ENCODE assay signal across 11 cellular contexts in the genomic region with DNA sequence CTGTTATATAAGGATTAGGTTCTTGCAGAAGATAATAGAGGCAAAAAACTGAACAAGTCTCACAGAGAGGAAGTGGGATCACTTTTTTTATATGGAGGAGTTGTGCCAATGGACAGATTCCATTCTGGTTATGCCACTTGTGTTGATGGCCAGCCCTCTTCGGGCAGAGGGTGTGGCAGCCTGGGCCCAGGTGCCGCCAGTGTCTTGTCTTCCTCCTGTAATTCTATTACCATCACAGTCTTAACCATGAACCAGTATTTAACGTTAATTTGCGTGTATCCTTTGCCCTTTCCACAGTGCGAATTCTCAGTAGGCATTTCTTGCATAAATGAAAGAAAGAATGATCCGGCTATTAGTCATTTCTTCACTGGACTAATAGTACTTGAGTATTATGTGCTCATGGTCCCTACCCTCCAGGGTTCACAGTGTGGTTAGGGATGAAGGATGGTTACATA. TPM values are rescaled to one million over a fixed set of nuclear protein-coding genes. Genes with fewer than 3 reads are reported as not detected.
A peak's percentile ranks its signal among the peaks of the same experiment; 100 is the strongest.
DNase-seq lines count a peak whose midpoint lies in the region; ATAC-seq, FAIRE-seq and TF ChIP-seq lines count a peak whose summit lies in the region.
"Had no signal": no experiment of that assay in that cellular context is flagged by ENCODE, and none has a peak within 500 bp of the region (broad histone marks: within the 10 kb centered on the region; RNA-seq: fewer than 3 reads in every experiment).

No MANE protein-coding gene starts in this region.

- 88 to 92% methylated on average over 6 of the region's 6 CpGs for WGBS in heart right ventricle, 2 donors
- 61% methylated on average over 6 of the region's 6 CpGs for WGBS in HepG2 (ENCODE audit: low lambda C conversion rate)

- TF ChIP-seq CTCF in heart right ventricle (IDR thresholded peaks at IDR 0.05) (no peak), ascending aorta (IDR thresholded peaks at IDR 0.05) (no peak), HepG2 (CRISPR knock-in tag; IDR thresholded peaks at IDR 0.05) (no peak), upper lobe of right lung (IDR thresholded peaks at IDR 0.05) (no peak)

- DNase-seq in heart right ventricle = no peak
- no peak for DNase-seq in Right ventricle myocardium inferior (ENCODE audit: missing footprints)
- DNase-seq in ascending aorta (ENCODE audit: low spot score in 2 of 2) = no peak
- no peak for DNase-seq in HepG2 (ENCODE audit: low spot score)
- no peak for DNase-seq in upper lobe of right lung
- DNase-seq in hypothalamus (lab: John Stamatoyannopoulos, UW) = no peak
- DNase-seq in activated T-helper 2 cell treated with anti-CD3 and anti-CD28 coated beads, Interferon-gamma antibody, Interleukin-2, Interleukin-4, amounts not matched to agents 10 μg/mL and 5 μg/mL and 100 μg/mL, durations not matched to agents 14 hours and 24 hours and 36 hours (ENCODE audit: low spot score) = no peak
- no peak for DNase-seq in activated T-cell treated with anti-CD3 and anti-CD28 coated beads, Interleukin-2, amount 50 U/mL, for 72 hours
- DNase-seq: cortex of kidney, kidney, T-helper 1 cell had no signal

- no peak for TF ChIP-seq RAD21 in HepG2 (CRISPR knock-in tag; IDR thresholded peaks at IDR 0.05)

- POLR2A ChIA-PET in HepG2 (lab: Yijun Ruan, JAX) = interaction anchor here (1.4 to 1.7 kb wide), 2 partner anchors 11 to 65 kb away, joined by 5 to 19 read pairs; a partner anchor contains a TSS

- in situ Hi-C loops in HepG2 (cut with HindIII; ENCODE audit: extremely low pct_ligation_motif_present, low pct_unique_long_range_greater_than_20kb) = loop anchor here (25.0 kb wide), 1 partner anchor 90 kb away; a partner anchor contains a TSS

- ATAC-seq in heart right ventricle (no peak), Right ventricle myocardium inferior (no peak), HepG2 (no peak), upper lobe of right lung (no peak)
- no peak for ATAC-seq in activated T-cell treated with anti-CD3 and anti-CD28 coated beads, Interleukin-2, amount 50 U/mL, for 72 hours (replicated peaks in 1 of 2)

- H3K4me3 ChIP-seq in heart right ventricle = no peak overlapping the region
- no peak overlapping the region for H3K4me3 ChIP-seq in ascending aorta
- H3K4me3 ChIP-seq in HepG2 (replicated peaks in 1 of 3; ENCODE audit: insufficient read depth in 1 of 3, low read depth in 2 of 3, low read length in 3 of 3) = no peak overlapping the region
- no peak overlapping the region for H3K4me3 ChIP-seq in upper lobe of right lung

- H3K27me3 ChIP-seq in heart right ventricle = no peaks in the 10 kb centered on the region
- no peaks in the 10 kb centered on the region for H3K27me3 ChIP-seq in ascending aorta
- H3K27me3 ChIP-seq in HepG2 (ENCODE audit: control insufficient read depth in 1 of 2, insufficient read depth in 2 of 2, low read length in 2 of 2) = no peaks in the 10 kb centered on the region
- no peaks in the 10 kb centered on the region for H3K27me3 ChIP-seq in upper lobe of right lung

- peak overlapping the region; percentile 35; the same call in 1 of the 2 replicates for H3K4me2 ChIP-seq in HepG2 (ENCODE audit: low read depth, low read length)

- TF ChIP-seq POLR2A in HepG2 (IDR thresholded peaks at IDR 0.05; ENCODE audit: insufficient read depth in 1 of 2, low read depth in 2 of 2, low read length in 2 of 2) = no peak

- intact Hi-C loops in heart right ventricle (cut with DNase I) (loop anchor here in 1 of 10 donors (10.0 kb wide), 1 partner anchor 98 kb away; no protein-coding TSS in a partner anchor), Right ventricle myocardium inferior (cut with DNase I) (no loop called here), ascending aorta (cut with DNase I) (no loop called here), HepG2 (cut with micrococcal nuclease; ENCODE audit: unreplicated experiment) (no loop called here), upper lobe of right lung (cut with DNase I) (no loop called here)
- intact Hi-C loops in activated T-helper 2 cell treated with anti-CD3 and anti-CD28 coated beads, Interferon-gamma antibody, Interleukin-2, Interleukin-4, amounts not matched to agents 10 μg/mL and 5 μg/mL and 100 μg/mL, durations not matched to agents 14 hours and 24 hours and 36 hours (cut with micrococcal nuclease) = no loop called here

- H4K20me1 ChIP-seq in HepG2 (ENCODE audit: insufficient read depth, low read length) = no peaks in the 10 kb centered on the region

- no peak overlapping the region for H3K9ac ChIP-seq in HepG2 (ENCODE audit: insufficient read depth, low read depth, low read length)

- no peak overlapping the region for H3K27ac Mint-ChIP-seq in activated T-helper 2 cell treated with anti-CD3 and anti-CD28 coated beads, Interferon-gamma antibody, Interleukin-2, Interleukin-4, amounts not matched to agents 10 μg/mL and 5 μg/mL and 100 μg/mL, durations not matched to agents 14 hours and 24 hours and 36 hours
- no peak overlapping the region for H3K27ac Mint-ChIP-seq in activated T-cell treated with anti-CD3 and anti-CD28 coated beads, Interleukin-2, amount 50 U/mL, for 72 hours

- H3K27ac ChIP-seq in heart right ventricle = peak overlapping the region in 7 of 10 donors; percentile 70 to 97 (median 83)
- H3K27ac ChIP-seq in ascending aorta = peak overlapping the region; percentile 73 to 77
- peak overlapping the region; percentile 43 for H3K27ac ChIP-seq in HepG2 (ENCODE audit: extremely low read length, insufficient read depth, low read length)
- peak overlapping the region; percentile 84 for H3K27ac ChIP-seq in upper lobe of right lung

- H3K4me3 Mint-ChIP-seq in activated T-helper 2 cell treated with anti-CD3 and anti-CD28 coated beads, Interferon-gamma antibody, Interleukin-2, Interleukin-4, amounts not matched to agents 10 μg/mL and 5 μg/mL and 100 μg/mL, durations not matched to agents 14 hours and 24 hours and 36 hours (ENCODE audit: low read depth) = no peak overlapping the region
- no peak overlapping the region for H3K4me3 Mint-ChIP-seq in activated T-cell treated with anti-CD3 and anti-CD28 coated beads, Interleukin-2, amount 50 U/mL, for 72 hours

- H3K4me1 Mint-ChIP-seq in activated T-helper 2 cell treated with anti-CD3 and anti-CD28 coated beads, Interferon-gamma antibody, Interleukin-2, Interleukin-4, amounts not matched to agents 10 μg/mL and 5 μg/mL and 100 μg/mL, durations not matched to agents 14 hours and 24 hours and 36 hours (ENCODE audit: low read depth) = peaks cover 16% of the 10 kb centered on the region
- H3K4me1 Mint-ChIP-seq in activated T-cell treated with anti-CD3 and anti-CD28 coated beads, Interleukin-2, amount 50 U/mL, for 72 hours (ENCODE audit: low read depth) = peaks cover 22% of the 10 kb centered on the region

- H2AFZ ChIP-seq in HepG2 (ENCODE audit: low read length) = no peak overlapping the region

- H3K9me3 ChIP-seq in heart right ventricle (no peaks in the 10 kb centered on the region), ascending aorta (no peaks in the 10 kb centered on the region), HepG2 (ENCODE audit: low read length) (no peaks in the 10 kb centered on the region), upper lobe of right lung (no peaks in the 10 kb centered on the region)

- H3K79me2 ChIP-seq in HepG2 (ENCODE audit: insufficient read depth, low read length) = no peaks in the 10 kb centered on the region

- H3K36me3 ChIP-seq in heart right ventricle = no peaks in the 10 kb centered on the region
- H3K36me3 ChIP-seq in ascending aorta = no peaks in the 10 kb centered on the region
- no peaks in the 10 kb centered on the region for H3K36me3 ChIP-seq in HepG2 (replicated peaks in 1 of 2; ENCODE audit: control insufficient read depth in 1 of 2, insufficient read depth in 2 of 2, low read length in 2 of 2)
- H3K36me3 ChIP-seq in upper lobe of right lung = no peaks in the 10 kb centered on the region

- BruUV-seq in HepG2 (replicated peaks; lab: Mats Ljungman, UMichigan) = no TSS peak

- no peaks in the 10 kb centered on the region for H3K36me3 Mint-ChIP-seq in activated T-helper 2 cell treated with anti-CD3 and anti-CD28 coated beads, Interferon-gamma antibody, Interleukin-2, Interleukin-4, amounts not matched to agents 10 μg/mL and 5 μg/mL and 100 μg/mL, durations not matched to agents 14 hours and 24 hours and 36 hours (ENCODE audit: low read depth)
- no peaks in the 10 kb centered on the region for H3K36me3 Mint-ChIP-seq in activated T-cell treated with anti-CD3 and anti-CD28 coated beads, Interleukin-2, amount 50 U/mL, for 72 hours (ENCODE audit: insufficient read depth in 2 of 2)

- CTCF ChIA-PET in HepG2 (lab: Yijun Ruan, JAX; ENCODE audit: low intra/inter-chr PET ratio, low total read pairs) = no interaction called here

- H3K4me1 ChIP-seq in heart right ventricle (peaks cover 0 to 91% (median 16%) of the 10 kb centered on the region in 9 donors), ascending aorta (peaks cover 0 to 14% of the 10 kb centered on the region in 2 donors), HepG2 (ENCODE audit: insufficient read depth, low read length) (peaks cover 83% of the 10 kb centered on the region), upper lobe of right lung (peaks cover 47% of the 10 kb centered on the region)

- no peak for TF ChIP-seq EP300 in HepG2 (IDR thresholded peaks at IDR 0.05; ENCODE audit: low read depth in 2 of 2, low read length in 2 of 2)
- TF ChIP-seq EP300 in HepG2 (CRISPR knock-in tag; IDR thresholded peaks at IDR 0.05; ENCODE audit: borderline replicate concordance) = no peak

- no peak for FAIRE-seq in HepG2 (lab: Jason Lieb, UNC)
- FAIRE-seq: kidney had no signal

- no peaks in the 10 kb centered on the region for H3K9me3 Mint-ChIP-seq in activated T-helper 2 cell treated with anti-CD3 and anti-CD28 coated beads, Interferon-gamma antibody, Interleukin-2, Interleukin-4, amounts not matched to agents 10 μg/mL and 5 μg/mL and 100 μg/mL, durations not matched to agents 14 hours and 24 hours and 36 hours
- no peaks in the 10 kb centered on the region for H3K9me3 Mint-ChIP-seq in activated T-cell treated with anti-CD3 and anti-CD28 coated beads, Interleukin-2, amount 50 U/mL, for 72 hours

- H3K27me3 Mint-ChIP-seq in activated T-helper 2 cell treated with anti-CD3 and anti-CD28 coated beads, Interferon-gamma antibody, Interleukin-2, Interleukin-4, amounts not matched to agents 10 μg/mL and 5 μg/mL and 100 μg/mL, durations not matched to agents 14 hours and 24 hours and 36 hours (ENCODE audit: low read depth) = no peaks in the 10 kb centered on the region
- H3K27me3 Mint-ChIP-seq in activated T-cell treated with anti-CD3 and anti-CD28 coated beads, Interleukin-2, amount 50 U/mL, for 72 hours (ENCODE audit: low read depth) = no peaks in the 10 kb centered on the region

RNA-seq across cellular contexts. Expression of a gene that starts 7.0 kb away (rescaled TPM):
- 10 to 100 TPM; 35.4 to 48.3 (median 43.5) TPM for total RNA-seq in heart right ventricle
- polyA plus RNA-seq in heart right ventricle = 10 to 100 TPM; 19.9 to 52.4 TPM
- total RNA-seq in Right ventricle myocardium inferior = 39.4 TPM
- 94.7 TPM for total RNA-seq in ascending aorta
- 9.2 and 12.1 TPM in 2 replicates for total RNA-seq in HepG2 (2016; rRNA removed; fragmentation: Illumina TruSeq; extraction: Trizol)
- 3.9 and 5.6 TPM in 2 replicates for total RNA-seq in HepG2 (2016; cell fraction: cytosol; rRNA removed; fragmentation: Illumina TruSeq; extraction: Trizol; ENCODE audit: low read depth)
- total RNA-seq in HepG2 (2016; cell fraction: insoluble cytoplasmic fraction; rRNA removed; fragmentation: Illumina TruSeq; extraction: Trizol) = 9.5 and 12.5 TPM in 2 replicates
- total RNA-seq in HepG2 (2016; cell fraction: membrane; rRNA removed; fragmentation: Illumina TruSeq; extraction: Trizol) = 6.2 and 7.0 TPM in 2 replicates
- total RNA-seq in HepG2 (2016; cell fraction: nucleus; rRNA removed; fragmentation: Illumina TruSeq; extraction: Trizol) = 14.7 and 15.5 TPM in 2 replicates
- 18.7 and 20.8 TPM in 2 replicates for polyA plus RNA-seq in HepG2 (2011; rRNA removed)
- 10.8 and 12.7 TPM in 2 replicates for polyA plus RNA-seq in HepG2 (2011; cell fraction: cytosol; rRNA removed)
- polyA plus RNA-seq in HepG2 (2011; cell fraction: nucleus; rRNA removed) = 22.0 and 28.3 TPM in 2 replicates
- 11.8 and 12.6 TPM in 2 replicates for polyA plus RNA-seq in HepG2 (2012)
- 2.2 and 2.4 TPM in 2 replicates for polyA plus RNA-seq in HepG2 (2016; cell fraction: cytosol; fragmentation: Illumina TruSeq; extraction: Trizol; ENCODE audit: low read depth)
- 23.2 and 24.3 TPM in 2 replicates for polyA plus RNA-seq in HepG2 (2016; cell fraction: insoluble cytoplasmic fraction; fragmentation: Illumina TruSeq; extraction: Trizol; ENCODE audit: low read depth)
- polyA plus RNA-seq in HepG2 (2016; cell fraction: membrane; fragmentation: Illumina TruSeq; extraction: Trizol; ENCODE audit: low read depth) = 5.3 and 5.8 TPM in 2 replicates
- polyA plus RNA-seq in HepG2 (2016; cell fraction: nucleus; fragmentation: Illumina TruSeq; extraction: Trizol; ENCODE audit: insufficient read depth, low read depth) = 37.3 and 42.6 TPM in 2 replicates
- polyA minus RNA-seq in HepG2 (2011; rRNA and poly(A)+ RNA removed; ENCODE audit: low replicate concordance) = 31.1 and 48.0 TPM in 2 replicates
- 10.6 TPM in 2 replicates for polyA minus RNA-seq in HepG2 (2011; cell fraction: cytosol; rRNA and poly(A)+ RNA removed)
- 36.3 and 41.9 TPM in 2 replicates for polyA minus RNA-seq in HepG2 (2011; cell fraction: nucleus; rRNA and poly(A)+ RNA removed)
- 69.6 TPM for total RNA-seq in upper lobe of right lung
- total RNA-seq in activated T-helper 2 cell treated with anti-CD3 and anti-CD28 coated beads, Interferon-gamma antibody, Interleukin-2, Interleukin-4, amounts not matched to agents 10 μg/mL and 5 μg/mL and 100 μg/mL, durations not matched to agents 14 hours and 24 hours and 36 hours = 78.6 and 82.7 TPM in 2 replicates
- total RNA-seq in activated T-cell treated with anti-CD3 and anti-CD28 coated beads, Interleukin-2, amount 50 U/mL, for 72 hours = 10 to 100 TPM; 70.2 to 76.5 TPM

RNA-seq across cellular contexts. Expression of a gene that starts 11.3 kb away (rescaled TPM):
- 100 to 1,000 TPM in 5 of 10 donors, 10 to 100 TPM in 5; 85.2 to 223 (median 102) TPM for total RNA-seq in heart right ventricle
- 100 to 1,000 TPM; 203 to 267 TPM for polyA plus RNA-seq in heart right ventricle
- 136 TPM for total RNA-seq in Right ventricle myocardium inferior
- 422 TPM for total RNA-seq in ascending aorta
- 149 and 169 TPM in 2 replicates for total RNA-seq in HepG2 (2016; rRNA removed; fragmentation: Illumina TruSeq; extraction: Trizol)
- total RNA-seq in HepG2 (2016; cell fraction: cytosol; rRNA removed; fragmentation: Illumina TruSeq; extraction: Trizol; ENCODE audit: low read depth) = 205 and 280 TPM in 2 replicates
- 148 and 173 TPM in 2 replicates for total RNA-seq in HepG2 (2016; cell fraction: insoluble cytoplasmic fraction; rRNA removed; fragmentation: Illumina TruSeq; extraction: Trizol)
- total RNA-seq in HepG2 (2016; cell fraction: membrane; rRNA removed; fragmentation: Illumina TruSeq; extraction: Trizol) = 276 and 347 TPM in 2 replicates
- 56.7 and 58.1 TPM in 2 replicates for total RNA-seq in HepG2 (2016; cell fraction: nucleus; rRNA removed; fragmentation: Illumina TruSeq; extraction: Trizol)
- polyA plus RNA-seq in HepG2 (2011; rRNA removed) = 167 and 168 TPM in 2 replicates
- 122 and 246 TPM in 2 replicates for polyA plus RNA-seq in HepG2 (2011; cell fraction: cytosol; rRNA removed)
- 103 and 106 TPM in 2 replicates for polyA plus RNA-seq in HepG2 (2011; cell fraction: nucleus; rRNA removed)
- polyA plus RNA-seq in HepG2 (2012) = 61.4 and 66.5 TPM in 2 replicates
- 349 and 479 TPM in 2 replicates for polyA plus RNA-seq in HepG2 (2016; cell fraction: cytosol; fragmentation: Illumina TruSeq; extraction: Trizol; ENCODE audit: low read depth)
- polyA plus RNA-seq in HepG2 (2016; cell fraction: insoluble cytoplasmic fraction; fragmentation: Illumina TruSeq; extraction: Trizol; ENCODE audit: low read depth) = 254 and 267 TPM in 2 replicates
- 392 and 448 TPM in 2 replicates for polyA plus RNA-seq in HepG2 (2016; cell fraction: membrane; fragmentation: Illumina TruSeq; extraction: Trizol; ENCODE audit: low read depth)
- polyA plus RNA-seq in HepG2 (2016; cell fraction: nucleus; fragmentation: Illumina TruSeq; extraction: Trizol; ENCODE audit: insufficient read depth, low read depth) = 140 and 150 TPM in 2 replicates
- 140 and 218 TPM in 2 replicates for polyA minus RNA-seq in HepG2 (2011; rRNA and poly(A)+ RNA removed; ENCODE audit: low replicate concordance)
- polyA minus RNA-seq in HepG2 (2011; cell fraction: cytosol; rRNA and poly(A)+ RNA removed) = 38.9 and 50.8 TPM in 2 replicates
- polyA minus RNA-seq in HepG2 (2011; cell fraction: nucleus; rRNA and poly(A)+ RNA removed) = 19.5 and 22.8 TPM in 2 replicates
- total RNA-seq in upper lobe of right lung = 415 TPM
- 168 and 173 TPM in 2 replicates for total RNA-seq in activated T-helper 2 cell treated with anti-CD3 and anti-CD28 coated beads, Interferon-gamma antibody, Interleukin-2, Interleukin-4, amounts not matched to agents 10 μg/mL and 5 μg/mL and 100 μg/mL, durations not matched to agents 14 hours and 24 hours and 36 hours
- total RNA-seq in activated T-cell treated with anti-CD3 and anti-CD28 coated beads, Interleukin-2, amount 50 U/mL, for 72 hours = 100 to 1,000 TPM; 112 to 124 TPM
